Comparison of ENCODE assay signal across 28 cellular contexts in genomic region chr2:1789610-1790009, GRCh38. TPM values are rescaled to one million over a fixed set of nuclear protein-coding genes. Genes with fewer than 3 reads are reported as not detected.
DNase-seq lines count a peak whose midpoint lies in the region; ATAC-seq and TF ChIP-seq lines count a peak whose summit lies in the region.
"Had no signal": no experiment of that assay in that cellular context is flagged by ENCODE, and none has a peak within 500 bp of the region (broad histone marks: within the 10 kb centered on the region; RNA-seq: fewer than 3 reads in every experiment).

No MANE protein-coding gene starts in this region.

- no peaks in the 10 kb centered on the region for H3F3A ChIP-seq in Loucy (ENCODE audit: low read depth)

- no peak overlapping the region for H3K4me2 ChIP-seq in DND-41 (ENCODE audit: insufficient read depth, low read length)
- H3K4me2 ChIP-seq in Loucy (ENCODE audit: low read depth, low read length, poor library complexity, severe bottlenecking) = no peak overlapping the region
- H3K4me2 ChIP-seq: KMS-11 had no signal

- no peak overlapping the region for H2AFZ ChIP-seq in DND-41 (ENCODE audit: low read depth, low read length)
- no peak overlapping the region for H2AFZ ChIP-seq in Loucy (ENCODE audit: low read length)
- H2AFZ ChIP-seq: GM23248 had no signal

- no peaks in the 10 kb centered on the region for H3K4me1 ChIP-seq in DND-41 (ENCODE audit: insufficient read depth, low read length)
- peaks cover 72% of the 10 kb centered on the region for H3K4me1 ChIP-seq in Loucy (ENCODE audit: insufficient read depth, low read length, poor library complexity, severe bottlenecking)
- peaks cover 0 to 7% (median 3%) of the 10 kb centered on the region in 4 donors for H3K4me1 ChIP-seq in transverse colon

- no peaks in the 10 kb centered on the region for H3K9me3 Mint-ChIP-seq in activated naive CD4-positive, alpha-beta T cell treated with anti-CD3 and anti-CD28 coated beads, Interleukin-2, amount 50 U/mL, for 72 hours
- H3K9me3 Mint-ChIP-seq: activated B cell treated with CpG ODN at 0.5 μM for 24 hours; CD8-positive, alpha-beta T cell; stimulated activated effector memory CD8-positive, alpha-beta T cell treated with anti-CD3 and anti-CD28 coated beads, Interleukin-12 subunit alpha, Interleukin-12 subunit beta, amount 100 ng/mL, for 72 hours had no signal

- in situ Hi-C loops in transverse colon (cut with MboI; ENCODE audit: low pct_ligation_motif_present in 1 of 4, low pct_unique_long_range_greater_than_20kb in 1 of 4, low sequenced_read_pairs in 3 of 4) = no loop called here

- H3K36me3 Mint-ChIP-seq in activated naive CD4-positive, alpha-beta T cell treated with anti-CD3 and anti-CD28 coated beads, Interleukin-2, amount 50 U/mL, for 72 hours = no peaks in the 10 kb centered on the region
- H3K36me3 Mint-ChIP-seq: CD8-positive, alpha-beta T cell; stimulated activated effector memory CD8-positive, alpha-beta T cell treated with anti-CD3 and anti-CD28 coated beads, Interleukin-12 subunit alpha, Interleukin-12 subunit beta, amount 100 ng/mL, for 72 hours had no signal

- DNase-seq in DND-41 (no peak), cardiac fibroblast (ENCODE audit: low read depth in 2 of 2) (no peak), posterior vena cava (ENCODE audit: low spot score) (peak; percentile 17), kidney glomerular epithelial cell (lab: John Stamatoyannopoulos, UW) (no peak), transverse colon (no peak)
- DNase-seq in activated naive CD4-positive, alpha-beta T cell treated with anti-CD3 and anti-CD28 coated beads, Interleukin-2, amount 50 U/mL, for 72 hours (ENCODE audit: low spot score in 2 of 2) = no peak
- DNase-seq: activated B cell treated with CpG ODN at 0.5 μM for 24 hours; activated CD4-positive, alpha-beta T cell treated with anti-CD3 and anti-CD28 coated beads, Interleukin-2, amount 50 U/mL, for 4 hours; activated naive CD4-positive, alpha-beta T cell treated with anti-CD3 and anti-CD28 coated beads, Interleukin-2, amount 50 U/mL, for 16 hours; amygdala; CD8-positive, alpha-beta T cell; effector CD4-positive, alpha-beta T cell; erythroblast; GM23248; left colon; NCI-H1436; NCI-H2107; NCI-H82; Right ventricle myocardium superior; stimulated activated CD4-positive, alpha-beta T cell treated with anti-CD3 and anti-CD28 coated beads, Interleukin-12 subunit alpha, Interleukin-12 subunit beta, amount 100 ng/mL, for 4 hours; stimulated activated CD4-positive, alpha-beta T cell treated with anti-CD3 and anti-CD28 coated beads, Interleukin-4, amount 100 ng/mL, for 1 hour; substantia nigra; T-helper 9 cell had no signal

- H3K9ac ChIP-seq in DND-41 (ENCODE audit: low read depth, low read length) = no peak overlapping the region
- no peak overlapping the region for H3K9ac ChIP-seq in Loucy (ENCODE audit: low read depth, low read length, poor library complexity, severe bottlenecking)
- H3K9ac ChIP-seq: GM23248, KMS-11 had no signal

- H4K20me1 ChIP-seq in DND-41 (ENCODE audit: insufficient read depth, low read length) (no peaks in the 10 kb centered on the region), Loucy (ENCODE audit: insufficient read depth, low read length, poor library complexity, severe bottlenecking) (no peaks in the 10 kb centered on the region)

- H3K36me3 ChIP-seq in DND-41 (ENCODE audit: insufficient read depth, low read length) (no peaks in the 10 kb centered on the region), Loucy (ENCODE audit: insufficient read depth, low read length) (no peaks in the 10 kb centered on the region), transverse colon (no peaks in the 10 kb centered on the region)

- TF ChIP-seq CTCF in DND-41 (IDR thresholded peaks at IDR 0.05; ENCODE audit: borderline replicate concordance, extremely low read depth, low read length, poor library complexity, severe bottlenecking) (peak; percentile 30), Loucy (conservative IDR thresholded peaks at IDR 0.05; ENCODE audit: low read length) (peak; percentile 37; the same call in 1 of the 2 replicates), cardiac fibroblast (IDR thresholded peaks at IDR 0.05; ENCODE audit: low read depth, low read length) (peak; percentile 4), transverse colon (IDR thresholded peaks at IDR 0.05) (no peak)

- H3K9me3 ChIP-seq in DND-41 (ENCODE audit: insufficient read depth, low read length, severe bottlenecking) (no peaks in the 10 kb centered on the region), Loucy (ENCODE audit: insufficient read depth, low read depth, low read length) (no peaks in the 10 kb centered on the region), transverse colon (no peaks in the 10 kb centered on the region)

- H3K4me3 ChIP-seq in DND-41 (ENCODE audit: low read depth in 1 of 2, low read length in 2 of 2) (no peak overlapping the region), Loucy (ENCODE audit: low read length, poor library complexity, severe bottlenecking) (no peak overlapping the region), cardiac fibroblast (replicated peaks in 1 of 2; ENCODE audit: low read depth in 2 of 2, low read length in 2 of 2) (no peak overlapping the region), transverse colon (no peak overlapping the region)
- H3K4me3 ChIP-seq: GM23248 had no signal

- no peak for TF ChIP-seq POLR2A in transverse colon (IDR thresholded peaks at IDR 0.05)

- no peaks in the 10 kb centered on the region for H3K79me2 ChIP-seq in DND-41 (ENCODE audit: insufficient read depth, low read length)
- H3K79me2 ChIP-seq in Loucy (ENCODE audit: insufficient read depth, low read length) = peaks cover 10% of the 10 kb centered on the region; the same call in 1 of the 2 replicates

- intact Hi-C loops in posterior vena cava (cut with DNase I) (no loop called here), transverse colon (cut with DNase I; ENCODE audit: low total_unique reads) (no loop called here)

- no peaks in the 10 kb centered on the region for H3K9me2 ChIP-seq in Loucy (replicated peaks; ENCODE audit: low read depth, low read length)

- H3K27ac Mint-ChIP-seq in activated naive CD4-positive, alpha-beta T cell treated with anti-CD3 and anti-CD28 coated beads, Interleukin-2, amount 50 U/mL, for 72 hours = no peak overlapping the region
- H3K27ac Mint-ChIP-seq: activated B cell treated with CpG ODN at 0.5 μM for 24 hours; CD8-positive, alpha-beta T cell; progenitor cell of endocrine pancreas; stimulated activated effector memory CD8-positive, alpha-beta T cell treated with anti-CD3 and anti-CD28 coated beads, Interleukin-12 subunit alpha, Interleukin-12 subunit beta, amount 100 ng/mL, for 72 hours had no signal

- 87 to 91% methylated on average over 11 of the region's 11 CpGs for WGBS in transverse colon (ENCODE audit: low coverage in 1 of 2), 2 donors

- H3K27me3 ChIP-seq in DND-41 (ENCODE audit: insufficient read depth, low read length, poor library complexity) (peaks cover 6% of the 10 kb centered on the region), Loucy (ENCODE audit: insufficient read depth, low read length, poor library complexity, severe bottlenecking) (no peaks in the 10 kb centered on the region), transverse colon (no peaks in the 10 kb centered on the region)

- H3K27ac ChIP-seq in DND-41 (ENCODE audit: low read length) (no peak overlapping the region), transverse colon (no peak overlapping the region)
- H3K27ac ChIP-seq: GM23248, KMS-11 had no signal

- ATAC-seq in DND-41 (ENCODE audit: insufficient read depth, low read depth) = no peak
- no peak for ATAC-seq in activated naive CD4-positive, alpha-beta T cell treated with anti-CD3 and anti-CD28 coated beads, Interleukin-2, amount 50 U/mL, for 72 hours
- ATAC-seq: CD8-positive, alpha-beta T cell; left colon; sciatic nerve; stimulated activated effector memory CD8-positive, alpha-beta T cell treated with anti-CD3 and anti-CD28 coated beads, Interleukin-12 subunit alpha, Interleukin-12 subunit beta, amount 100 ng/mL, for 72 hours had no signal

- TF ChIP-seq EP300 in transverse colon (IDR thresholded peaks at IDR 0.05; ENCODE audit: low read depth) = no peak

RNA-seq across cellular contexts. Expression of gene PXDN, which starts 45.3 kb away (rescaled TPM):
- total RNA-seq in posterior vena cava = 10 to 100 TPM; 75.3 to 85.8 TPM
- under 1 TPM; 0.14 to 0.32 TPM for total RNA-seq in activated naive CD4-positive, alpha-beta T cell treated with anti-CD3 and anti-CD28 coated beads, Interleukin-2, amount 50 U/mL, for 72 hours
- total RNA-seq in transverse colon = 10 to 100 TPM in 3 of 4 donors, 1 to 10 TPM in 1; 9.0 to 46.2 (median 18.5) TPM

Comparison
In these comparisons a context has a peak if more than half of its experiments do, and no peak if none do; other contexts are left out.
1. CTCF ChIP-seq: peak in DND-41 (single experiment), Loucy (single experiment) and cardiac fibroblast (single experiment); none in transverse colon (0 of 5).
2. RNA of gene PXDN, which starts 45.3 kb away (total RNA-seq): 75.3 to 85.8 TPM in posterior vena cava and 9.0 to 46.2 TPM in transverse colon; 0.14 to 0.32 TPM in activated naive CD4-positive, alpha-beta T cell treated with anti-CD3 and anti-CD28 coated beads, Interleukin-2, amount 50 U/mL, for 72 hours; every median in the first group is over 4 times any median in the second.